Comparison of ENCODE assay signal across 16 cellular contexts in the genomic region with DNA sequence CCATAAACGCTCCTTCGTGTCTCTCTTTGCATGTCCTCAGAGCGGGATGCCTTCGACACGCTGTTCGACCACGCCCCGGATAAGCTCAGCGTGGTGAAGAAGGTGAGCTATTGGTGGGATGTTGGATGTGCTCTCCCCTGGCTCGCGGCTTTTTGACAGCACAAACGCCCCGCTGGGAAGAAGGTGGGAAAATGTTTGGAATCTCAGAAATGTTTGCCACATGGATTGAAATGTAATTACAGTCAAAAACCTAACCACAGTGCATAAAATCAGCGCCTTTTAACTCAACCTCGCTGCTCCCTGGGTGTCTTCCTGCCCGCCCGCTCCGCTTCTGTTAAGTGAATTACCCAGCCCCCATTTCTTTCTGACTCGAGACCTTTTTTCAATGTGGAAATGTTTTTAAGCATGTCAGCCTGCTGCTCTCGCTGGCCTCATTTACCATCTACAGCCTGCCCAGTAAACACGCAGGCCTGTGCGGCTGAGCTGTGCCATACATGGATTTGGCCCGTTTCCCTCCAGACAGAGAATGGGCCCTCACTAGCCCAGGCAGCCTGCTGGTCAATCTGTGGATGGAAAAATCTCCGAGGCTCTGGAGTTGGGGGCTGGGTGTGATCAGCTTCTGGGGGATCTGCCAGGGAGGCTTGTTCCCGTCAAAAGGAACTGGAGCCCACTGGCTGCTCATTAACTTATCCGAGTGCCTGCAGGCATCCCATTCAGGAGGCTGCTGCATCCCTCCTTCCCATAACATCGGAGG. TPM values are rescaled to one million over a fixed set of nuclear protein-coding genes. Genes with fewer than 3 reads are reported as not detected.
DNase-seq lines count a peak whose midpoint lies in the region; ATAC-seq and TF ChIP-seq lines count a peak whose summit lies in the region.
"Had no signal": no experiment of that assay in that cellular context is flagged by ENCODE, and none has a peak within 500 bp of the region (broad histone marks: within the 10 kb centered on the region; RNA-seq: fewer than 3 reads in every experiment).

No MANE protein-coding gene starts in this region.

- H3K27ac ChIP-seq in SJSA1 (peak overlapping the region; percentile 55), trophoblast cell (ENCODE audit: low read depth, low read length) (no peak overlapping the region)

- H3K4me1 ChIP-seq in SJSA1 (replicated peaks) (peaks cover 67% of the 10 kb centered on the region), trophoblast cell (ENCODE audit: control insufficient read depth in 1 of 2, insufficient read depth in 2 of 2, low read length in 2 of 2) (peaks cover 0 to 2% of the 10 kb centered on the region in 2 experiments), mucosa of descending colon (ENCODE audit: low read depth) (no peaks in the 10 kb centered on the region)
- H3K4me1 ChIP-seq: HAP-1 had no signal

- no peak overlapping the region for H3K9ac ChIP-seq in trophoblast cell (ENCODE audit: low read length)
- H3K9ac ChIP-seq: SK-N-SH had no signal

- H4K12ac ChIP-seq in trophoblast cell (ENCODE audit: low read depth, low read length) = peak overlapping the region; percentile 10

- H3K36me3 ChIP-seq in SJSA1 = no peaks in the 10 kb centered on the region
- H3K36me3 ChIP-seq in trophoblast cell (ENCODE audit: control insufficient read depth in 1 of 2, insufficient read depth in 2 of 2, low read length in 2 of 2) = no peaks in the 10 kb centered on the region
- H3K36me3 ChIP-seq in mucosa of descending colon (ENCODE audit: low read depth) = no peaks in the 10 kb centered on the region

- no peak overlapping the region for H2AFZ ChIP-seq in trophoblast cell (ENCODE audit: insufficient read depth, low read length, poor library complexity)

- no peak overlapping the region for H3K14ac ChIP-seq in trophoblast cell (ENCODE audit: low read length)

- H2BK12ac ChIP-seq in trophoblast cell (ENCODE audit: low read length) = no peak overlapping the region

- no peak overlapping the region for H3K4me2 ChIP-seq in trophoblast cell (ENCODE audit: low read length)
- H3K4me2 ChIP-seq: SK-N-SH had no signal

- no peak overlapping the region for H2AK5ac ChIP-seq in trophoblast cell (ENCODE audit: low read length)

- H3K4ac ChIP-seq in trophoblast cell (ENCODE audit: low read depth, low read length) = no peak overlapping the region

- no peak overlapping the region for H3K4me3 ChIP-seq in SJSA1
- no peak overlapping the region for H3K4me3 ChIP-seq in trophoblast cell (ENCODE audit: low read depth, low read length)
- H3K4me3 ChIP-seq in mucosa of descending colon = no peak overlapping the region
- H3K4me3 ChIP-seq: HAP-1 had no signal

- no peaks in the 10 kb centered on the region for H3K79me2 ChIP-seq in trophoblast cell (ENCODE audit: control insufficient read depth, insufficient read depth, low read length, poor library complexity)

- H4K91ac ChIP-seq in trophoblast cell (ENCODE audit: low read depth, low read length) = no peak overlapping the region

- DNase-seq in EH (ENCODE audit: low read depth) (peak; percentile 62), SJSA1 (ENCODE audit: low read depth in 1 of 2, low spot score in 2 of 2) (peak; percentile 87 to 93), iPS DF 19.7 (ENCODE audit: low read depth, low spot score) (peak; percentile 97), trophoblast cell (no peak), mucosa of descending colon (no peak), NCI-H1092 treated with DMSO at 0.1 percent for 48 hours (lab: John Stamatoyannopoulos, UW) (no peak), GM13976 (ENCODE audit: low spot score) (no peak)
- DNase-seq: aorta; CD4-positive, alpha-beta memory T cell; NCI-H2081 treated with DMSO at 0.1 percent for 48 hours; SK-N-SH; stimulated activated CD4-positive, alpha-beta T cell treated with anti-CD3 and anti-CD28 coated beads, Interleukin-2, amount 100 ng/mL, for 24 hours had no signal

- H3K27me3 ChIP-seq in SJSA1 (replicated peaks) (no peaks in the 10 kb centered on the region), trophoblast cell (ENCODE audit: insufficient read depth, low read length) (peaks cover 10% of the 10 kb centered on the region)

- intact Hi-C loops in mucosa of descending colon (cut with DNase I, micrococcal nuclease) = no loop called here

- TF ChIP-seq CTCF in mucosa of descending colon (IDR thresholded peaks at IDR 0.05) (no peak), GM13976 (IDR thresholded peaks at IDR 0.05; ENCODE audit: borderline replicate concordance, control extremely low read depth, extremely low read depth, insufficient read depth, missing control alignments) (no peak)

- no peak overlapping the region for H3K23ac ChIP-seq in trophoblast cell (ENCODE audit: low read length)

- no peak overlapping the region for H4K8ac ChIP-seq in trophoblast cell (ENCODE audit: low read depth, low read length)

- no peak overlapping the region for H3K18ac ChIP-seq in trophoblast cell (ENCODE audit: low read length)

- H3K9me3 ChIP-seq in SJSA1 (replicated peaks) (no peaks in the 10 kb centered on the region), trophoblast cell (ENCODE audit: insufficient read depth, low read depth, low read length) (peaks cover 9% of the 10 kb centered on the region), mucosa of descending colon (no peaks in the 10 kb centered on the region)
- H3K9me3 ChIP-seq: HAP-1, SK-N-SH had no signal

- WGBS in trophoblast cell (ENCODE audit: extremely low coverage, insufficient coverage, insufficient read length) = no CpG with 5 or more reads among the region's 27 CpGs

- in situ Hi-C loops in GM13976 (cut with MboI; ENCODE audit: low sequenced_read_pairs, unreplicated experiment) = no loop called here

- ATAC-seq in mucosa of descending colon (no peak), HG03460 (IDR thresholded peaks at IDR 0.05; ENCODE audit: unreplicated experiment) (no peak)
- ATAC-seq: activated CD4-positive, CD25-positive, alpha-beta regulatory T cell treated with anti-CD3 and anti-CD28 coated beads, Interleukin-2, amount 50 U/mL, for 24 hours; stimulated activated memory B cell treated with anti-CD40 and anti-IgM and Interleukin-4, amounts not matched to agents 10 μg/mL and 1 μg/mL and 100 μg/mL, for 72 hours had no signal

- no peak overlapping the region for H2BK120ac ChIP-seq in trophoblast cell (ENCODE audit: insufficient read depth, low read length, poor library complexity)

- H2BK5ac ChIP-seq in trophoblast cell (ENCODE audit: low read depth, low read length, poor library complexity) = no peak overlapping the region

- no peaks in the 10 kb centered on the region for H3K79me1 ChIP-seq in trophoblast cell (ENCODE audit: low read length)

RNA-seq across cellular contexts. Expression of a gene that starts 32.7 kb away (rescaled TPM):
- total RNA-seq in SJSA1 (2014; rRNA removed; shearing (Covaris generic)) = not detected in 2 replicates
- polyA plus RNA-seq in trophoblast cell (2013) = 0.04 TPM in 1 of 2 replicates, not detected in the other
- 1 to 10 TPM; 5.8 to 9.7 (median 8.1) TPM for total RNA-seq in mucosa of descending colon

Comparison
In these comparisons a context has a peak if more than half of its experiments do, and no peak if none do; other contexts are left out.
1. DNase-seq: peak in EH (single experiment), SJSA1 (2 of 2) and iPS DF 19.7 (single experiment); none in trophoblast cell (0 of 2), mucosa of descending colon (0 of 3), NCI-H1092 treated with DMSO at 0.1 percent for 48 hours (single experiment) and GM13976 (single experiment).